Comparison of ENCODE assay signal across 15 cellular contexts in genomic region chr19:33186835-33187540, GRCh38. TPM values are rescaled to one million over a fixed set of nuclear protein-coding genes. Genes with fewer than 3 reads are reported as not detected.
A peak's percentile ranks its signal among the peaks of the same experiment; 100 is the strongest.
DNase-seq lines count a peak whose midpoint lies in the region.
"Had no signal": no experiment of that assay in that cellular context is flagged by ENCODE, and none has a peak within 500 bp of the region (broad histone marks: within the 10 kb centered on the region; RNA-seq: fewer than 3 reads in every experiment).

No MANE protein-coding gene starts in this region.

- DNase-seq in GF-D8 (lab: John Stamatoyannopoulos, UW) (peak; percentile 47), NCI-H2227 treated with DMSO at 0.1 percent for 48 hours (lab: John Stamatoyannopoulos, UW) (peak; percentile 93), posterior vena cava (ENCODE audit: low spot score) (peak; percentile 58), putamen (ENCODE audit: low spot score) (no peak), G401 (ENCODE audit: low spot score) (no peak), NCI-H2196 (lab: John Stamatoyannopoulos, UW; ENCODE audit: unreplicated experiment) (no peak)
- DNase-seq: activated CD4-positive, alpha-beta T cell treated with anti-CD3 and anti-CD28 coated beads, Interleukin-2, amount 10 ng/mL, durations not matched to agents 24 days and 14 days; activated T-cell treated with anti-CD3 and anti-CD28 coated beads, Interleukin-2, amount 50 U/mL, for 72 hours; DND-41; foreskin fibroblast; NCI-H1436; NCI-H526 treated with DMSO at 0.1 percent for 48 hours had no signal

- no peaks in the 10 kb centered on the region for H3K27me3 ChIP-seq in iPS-18a (ENCODE audit: control insufficient read depth, insufficient read depth, low read length)

- peaks cover 6% of the 10 kb centered on the region for H3K4me1 ChIP-seq in iPS-18a (ENCODE audit: control insufficient read depth, low read depth, low read length)

- peak overlapping the region; percentile 25 for H3K4me3 ChIP-seq in iPS-18a (ENCODE audit: low read length)

- intact Hi-C loops in posterior vena cava (cut with DNase I): no loop called here

- H3K27ac ChIP-seq in iPS-18a (ENCODE audit: low read length): no peak overlapping the region
- H3K27ac ChIP-seq: RWPE1 had no signal

- no peaks in the 10 kb centered on the region for H3K36me3 ChIP-seq in iPS-18a (ENCODE audit: control insufficient read depth, low read depth, low read length)

- no peaks in the 10 kb centered on the region for H3K9me3 ChIP-seq in iPS-18a (ENCODE audit: control insufficient read depth, low read depth, low read length)

- no peak overlapping the region for H3K9ac ChIP-seq in iPS-18a (ENCODE audit: low read length)

- in situ Hi-C loops in G401 (cut with HindIII; ENCODE audit: low sequenced_read_pairs): no loop called here

RNA-seq across cellular contexts. Expression of gene LRP3, which starts 7.1 kb away (rescaled TPM):
- 10 to 100 TPM; 36.1 to 36.8 TPM for total RNA-seq in posterior vena cava
- total RNA-seq in G401 (2014; rRNA removed; shearing (Covaris generic)): 66.4 and 81.7 TPM in 2 replicates

RNA-seq across cellular contexts. Expression of gene SLC7A10, which starts 38.7 kb away (rescaled TPM):
- total RNA-seq in posterior vena cava: not detected
- total RNA-seq in G401 (2014; rRNA removed; shearing (Covaris generic)): not detected in 2 replicates
- total RNA-seq: activated CD4-positive, alpha-beta T cell treated with anti-CD3 and anti-CD28 coated beads, Interleukin-2, amount 10 ng/mL, durations not matched to agents 24 days and 14 days; activated T-cell treated with anti-CD3 and anti-CD28 coated beads, Interleukin-2, amount 50 U/mL, for 72 hours; ureter had no signal

RNA-seq across cellular contexts. Expression of gene WDR88, which starts 55.1 kb away (rescaled TPM):
- total RNA-seq in posterior vena cava: not detected
- total RNA-seq in G401 (2014; rRNA removed; shearing (Covaris generic)): not detected in 2 replicates
- total RNA-seq: activated CD4-positive, alpha-beta T cell treated with anti-CD3 and anti-CD28 coated beads, Interleukin-2, amount 10 ng/mL, durations not matched to agents 24 days and 14 days; activated T-cell treated with anti-CD3 and anti-CD28 coated beads, Interleukin-2, amount 50 U/mL, for 72 hours; ureter had no signal

Comparison
In these comparisons a context has a peak if more than half of its experiments do, and no peak if none do; other contexts are left out.
1. DNase-seq: peak in GF-D8 (single experiment), NCI-H2227 treated with DMSO at 0.1 percent for 48 hours (single experiment) and posterior vena cava (single experiment); none in putamen (single experiment), G401 (single experiment) and NCI-H2196 (single experiment).